Comparison of ENCODE assay signal across 8 cellular contexts in genomic region chr1:198156745-198157240, GRCh38. TPM values are rescaled to one million over a fixed set of nuclear protein-coding genes. Genes with fewer than 3 reads are reported as not detected.
A peak's percentile ranks its signal among the peaks of the same experiment; 100 is the strongest.
DNase-seq lines count a peak whose midpoint lies in the region; ATAC-seq and TF ChIP-seq lines count a peak whose summit lies in the region.

Gene NEK7, plus strand, starts transcription at chr1:198156998. Its CDS starts 75,583 bp downstream, at chr1:198232581.

- H3K27me3 ChIP-seq in uterus = no peaks in the 10 kb centered on the region

- TF ChIP-seq CTCF in GM12864 (IDR thresholded peaks at IDR 0.05; ENCODE audit: low read depth, low read length, missing control alignments) = no peak
- no peak for TF ChIP-seq CTCF in osteocyte (IDR thresholded peaks at IDR 0.05)
- peak in 1 of 4 experiments; percentile 32 for TF ChIP-seq CTCF in uterus (IDR thresholded peaks at IDR 0.05)

- peaks cover 37% of the 10 kb centered on the region for H3K4me1 Mint-ChIP-seq in activated naive CD8-positive, alpha-beta T cell treated with anti-CD3 and anti-CD28 coated beads, Interleukin-2, amount 50 U/mL, for 24 hours
- H3K4me1 Mint-ChIP-seq in osteocyte (ENCODE audit: unreplicated experiment) = peaks cover 61% of the 10 kb centered on the region

- intact Hi-C loops in Right ventricle myocardium inferior (cut with DNase I) (loop anchor here (5.0 kb wide), 4 partner anchors 46 to 126 kb away; no protein-coding TSS in a partner anchor), uterus (cut with DNase I; ENCODE audit: low total_unique reads) (no loop called here)

- H3K27ac Mint-ChIP-seq in activated naive CD8-positive, alpha-beta T cell treated with anti-CD3 and anti-CD28 coated beads, Interleukin-2, amount 50 U/mL, for 24 hours = peak within 1 kb of the TSS; percentile 98
- H3K27ac Mint-ChIP-seq in osteocyte (ENCODE audit: unreplicated experiment) = peak within 1 kb of the TSS; percentile 96

- ATAC-seq in HG02588 (IDR thresholded peaks at IDR 0.05; ENCODE audit: unreplicated experiment) (peak; percentile 50), Right ventricle myocardium inferior (peak; percentile 84)
- peak; percentile 60 for ATAC-seq in activated naive CD8-positive, alpha-beta T cell treated with anti-CD3 and anti-CD28 coated beads, Interleukin-2, amount 50 U/mL, for 24 hours

- no peaks in the 10 kb centered on the region for H3K9me3 Mint-ChIP-seq in activated naive CD8-positive, alpha-beta T cell treated with anti-CD3 and anti-CD28 coated beads, Interleukin-2, amount 50 U/mL, for 24 hours
- H3K9me3 Mint-ChIP-seq in osteocyte (ENCODE audit: unreplicated experiment) = no peaks in the 10 kb centered on the region

- H3K27ac ChIP-seq in uterus = peak within 1 kb of the TSS; percentile 92 to 99

- H3K4me3 Mint-ChIP-seq in activated naive CD8-positive, alpha-beta T cell treated with anti-CD3 and anti-CD28 coated beads, Interleukin-2, amount 50 U/mL, for 24 hours = peak within 1 kb of the TSS; percentile 100
- peak within 1 kb of the TSS; percentile 95 for H3K4me3 Mint-ChIP-seq in osteocyte (ENCODE audit: unreplicated experiment)

- no peaks in the 10 kb centered on the region for H3K27me3 Mint-ChIP-seq in activated naive CD8-positive, alpha-beta T cell treated with anti-CD3 and anti-CD28 coated beads, Interleukin-2, amount 50 U/mL, for 24 hours
- H3K27me3 Mint-ChIP-seq in osteocyte (ENCODE audit: unreplicated experiment) = no peaks in the 10 kb centered on the region

- no peaks in the 10 kb centered on the region for H3K36me3 ChIP-seq in uterus

- DNase-seq in GM12864 (ENCODE audit: low read depth) (no peak), NCI-H1048 (lab: John Stamatoyannopoulos, UW) (peak; percentile 66), SKM-1 (lab: John Stamatoyannopoulos, UW; ENCODE audit: unreplicated experiment) (peak; percentile 54), Right ventricle myocardium inferior (ENCODE audit: missing footprints) (peak; percentile 91), osteocyte (ENCODE audit: extremely low spot score, unreplicated experiment) (peak; percentile 92), uterus (peak; percentile 78 to 85)
- peak; percentile 77 for DNase-seq in activated naive CD8-positive, alpha-beta T cell treated with anti-CD3 and anti-CD28 coated beads, Interleukin-2, amount 50 U/mL, for 24 hours

- peak; percentile 89 to 91 for TF ChIP-seq POLR2A in uterus (IDR thresholded peaks at IDR 0.05)

- H3K9me3 ChIP-seq in uterus = no peaks in the 10 kb centered on the region

- H3K36me3 Mint-ChIP-seq in activated naive CD8-positive, alpha-beta T cell treated with anti-CD3 and anti-CD28 coated beads, Interleukin-2, amount 50 U/mL, for 24 hours (ENCODE audit: low read depth) = peaks cover 3% of the 10 kb centered on the region
- no peaks in the 10 kb centered on the region for H3K36me3 Mint-ChIP-seq in osteocyte (ENCODE audit: unreplicated experiment)

- peaks cover 0 to 5% of the 10 kb centered on the region in 2 donors for H3K4me1 ChIP-seq in uterus

- H3K4me3 ChIP-seq in GM12864 (ENCODE audit: low read depth, low read length) (peak within 1 kb of the TSS; percentile 94), uterus (peak within 1 kb of the TSS; percentile 75 to 98)

RNA-seq across cellular contexts. Expression of gene NEK7, which starts in this region (rescaled TPM):
- total RNA-seq in Right ventricle myocardium inferior (188 TPM), osteocyte (55.7 and 61.6 TPM in 2 replicates), uterus (100 to 1,000 TPM in 3 of 4 donors, 10 to 100 TPM in 1; 95.7 to 145 (median 132) TPM)
